Comparison of ENCODE assay signal across 2 cellular contexts in genomic region chr11:5928811-5929210, GRCh38.
TF ChIP-seq lines count a peak whose summit lies in the region.

No MANE protein-coding gene starts in this region.

TF ChIP-seq in SK-N-SH, 30 proteins besides CTCF, POLR2A, EP300 and RAD21 (continued from another document):
- TF ChIP-seq ELF1 (IDR thresholded peaks at IDR 0.05) (no peak), YY1 (IDR thresholded peaks at IDR 0.05; ENCODE audit: low read depth) (no peak), REST (IDR thresholded peaks at IDR 0.05; ENCODE audit: low read depth, low read length) (no peak), FOSL2 (IDR thresholded peaks at IDR 0.05; ENCODE audit: borderline replicate concordance, low read depth) (no peak), GATA2 (CRISPR knock-in tag; IDR thresholded peaks at IDR 0.05) (no peak), TAF1 (IDR thresholded peaks at IDR 0.05; ENCODE audit: borderline replicate concordance, low read depth, low read length) (no peak), NRF1 (IDR thresholded peaks at IDR 0.05; ENCODE audit: low read depth, low read length) (no peak), SMC3 (IDR thresholded peaks at IDR 0.05; ENCODE audit: low read depth, low read length) (no peak)
TF ChIP-seq in SK-N-SH: peak in this region for 0.

TF ChIP-seq in SK-N-SH treated with all-trans-retinoic acid at 6 μM for 48 hours, 23 proteins besides CTCF, POLR2A, EP300 and RAD21 (continued from another document):
- TF ChIP-seq ISL1 (CRISPR knock-in tag; IDR thresholded peaks at IDR 0.05) (no peak), ARNTL (CRISPR knock-in tag; IDR thresholded peaks at IDR 0.05; ENCODE audit: borderline replicate concordance, low read depth) (no peak), PPARA (CRISPR knock-in tag; IDR thresholded peaks at IDR 0.05; ENCODE audit: borderline replicate concordance) (no peak), SNAI2 (CRISPR knock-in tag; IDR thresholded peaks at IDR 0.05) (no peak), RARB (CRISPR knock-in tag; IDR thresholded peaks at IDR 0.05) (no peak), CREB5 (CRISPR knock-in tag; IDR thresholded peaks at IDR 0.05; ENCODE audit: low read depth) (no peak), ZNF565 (CRISPR knock-in tag; conservative IDR thresholded peaks at IDR 0.05; ENCODE audit: low read depth) (no peak), TCF4 (CRISPR knock-in tag; IDR thresholded peaks at IDR 0.05; ENCODE audit: borderline replicate concordance) (no peak), ESRRG (CRISPR knock-in tag; IDR thresholded peaks at IDR 0.05) (no peak), GLIS3 (CRISPR knock-in tag; IDR thresholded peaks at IDR 0.05) (no peak), PATZ1 (CRISPR knock-in tag; IDR thresholded peaks at IDR 0.05; ENCODE audit: borderline replicate concordance) (no peak), TOX (CRISPR knock-in tag; IDR thresholded peaks at IDR 0.05; ENCODE audit: borderline replicate concordance) (no peak), POU6F1 (CRISPR knock-in tag; IDR thresholded peaks at IDR 0.05; ENCODE audit: borderline replicate concordance, low read depth) (no peak), ZFP30 (CRISPR knock-in tag; IDR thresholded peaks at IDR 0.05) (no peak)
